Comparison of ENCODE assay signal across 9 cellular contexts in the genomic region with DNA sequence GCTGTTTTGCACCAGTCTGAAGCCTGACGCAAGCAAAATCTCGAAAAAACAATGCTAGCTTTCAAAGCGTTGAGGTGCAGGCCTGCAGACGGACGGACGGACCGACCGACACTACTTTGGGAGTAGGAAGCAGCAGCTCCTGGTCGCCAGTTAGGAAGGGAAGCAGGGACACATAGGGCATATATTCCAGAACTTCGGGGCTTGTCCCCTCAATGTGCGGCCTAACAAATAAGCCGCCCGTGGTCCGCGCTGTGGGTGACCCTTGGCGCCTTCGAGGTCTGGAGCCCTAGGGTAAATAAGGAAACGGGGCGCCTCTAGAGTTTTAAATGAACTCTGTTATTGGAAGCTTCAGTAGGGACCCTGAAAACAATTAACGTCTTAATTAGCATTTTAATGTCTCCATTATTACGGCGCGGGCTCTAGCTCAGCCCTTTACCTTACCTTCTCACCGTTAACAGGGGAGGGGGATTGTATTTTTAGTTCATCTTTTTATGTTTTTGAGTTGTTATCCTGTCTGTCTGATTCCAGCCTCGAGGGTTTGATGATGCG. TPM values are rescaled to one million over a fixed set of nuclear protein-coding genes. Genes with fewer than 3 reads are reported as not detected.
DNase-seq lines count a peak whose midpoint lies in the region; TF ChIP-seq lines count a peak whose summit lies in the region.
"Had no signal": no experiment of that assay in that cellular context is flagged by ENCODE, and none has a peak within 500 bp of the region (broad histone marks: within the 10 kb centered on the region; RNA-seq: fewer than 3 reads in every experiment).

No MANE protein-coding gene starts in this region.

- in situ Hi-C loops in KBM-7 (cut with MboI; ENCODE audit: low pct_unique_long_range_greater_than_20kb, low sequenced_read_pairs), result no loop called here

- peaks cover 17% of the 10 kb centered on the region for H3K79me2 ChIP-seq in ACC112 (ENCODE audit: control insufficient read depth, insufficient read depth, low read length, unreplicated experiment)

- H3K4me3 ChIP-seq in ACC112 (ENCODE audit: low read depth, low read length) (peak overlapping the region; percentile 94), MG63 (peak overlapping the region; percentile 97), dorsolateral prefrontal cortex (peak overlapping the region in 48 of 59 donors; percentile 6 to 67 (median 51)), muscle layer of duodenum (ENCODE audit: low read depth in 1 of 2, low read length in 2 of 2) (peak overlapping the region; percentile 5 to 78)

- TF ChIP-seq CTCF in dorsolateral prefrontal cortex (IDR thresholded peaks at IDR 0.05 in 54 of 56, conservative IDR thresholded peaks at IDR 0.05 in 2 of 56; ENCODE audit: low read depth in 1 of 56, partially characterized antibody in 56 of 56), result no peak

- intact Hi-C loops in dorsolateral prefrontal cortex (cut with DNase I) (loop anchor here in 1 of 2 donors (10.0 kb wide), 1 partner anchor 144 kb away; no protein-coding TSS in a partner anchor), posterior vena cava (cut with DNase I) (loop anchor here in 1 of 2 donors (10.0 kb wide), 1 partner anchor 64 kb away; no protein-coding TSS in a partner anchor)

- H3K36me3 ChIP-seq in ACC112 (ENCODE audit: insufficient read depth, low read length), result no peaks in the 10 kb centered on the region
- H3K36me3 ChIP-seq in MG63, result peaks cover 8% of the 10 kb centered on the region
- H3K36me3 ChIP-seq in muscle layer of duodenum (ENCODE audit: control insufficient read depth in 1 of 2, insufficient read depth in 2 of 2, low read length in 2 of 2), result peaks cover 0 to 3% of the 10 kb centered on the region in 2 donors

- H2AFZ ChIP-seq in ACC112 (ENCODE audit: low read length, unreplicated experiment), result no peak overlapping the region

- no peak overlapping the region for H3K27ac ChIP-seq in ACC112 (ENCODE audit: low read depth, low read length)
- peak overlapping the region in 47 of 59 donors; percentile 1 to 90 (median 69) for H3K27ac ChIP-seq in dorsolateral prefrontal cortex
- H3K27ac ChIP-seq in muscle layer of duodenum (ENCODE audit: low read length), result peak overlapping the region; percentile 63

- no peaks in the 10 kb centered on the region for H3K27me3 ChIP-seq in ACC112 (ENCODE audit: insufficient read depth, low read length)
- H3K27me3 ChIP-seq in MG63, result no peaks in the 10 kb centered on the region
- peaks cover 6 to 84% (median 73%) of the 10 kb centered on the region in 45 donors for H3K27me3 ChIP-seq in dorsolateral prefrontal cortex
- H3K27me3 ChIP-seq in muscle layer of duodenum (ENCODE audit: low read depth, low read length), result peaks cover 12% of the 10 kb centered on the region

- H3K9me3 ChIP-seq in MG63, result no peaks in the 10 kb centered on the region
- H3K9me3 ChIP-seq in muscle layer of duodenum (ENCODE audit: control insufficient read depth in 1 of 2, low read length in 2 of 2), result no peaks in the 10 kb centered on the region

- H3K4me1 ChIP-seq in ACC112 (ENCODE audit: control insufficient read depth, insufficient read depth, low read length, unreplicated experiment) (peaks cover 26% of the 10 kb centered on the region), muscle layer of duodenum (ENCODE audit: control insufficient read depth in 1 of 2, insufficient read depth in 2 of 2, low read length in 2 of 2) (peaks cover 0 to 9% of the 10 kb centered on the region in 2 donors)

- DNase-seq in MG63 (no peak), dorsolateral prefrontal cortex (no peak), KBM-7 (no peak), amniotic stem cell (lab: John Stamatoyannopoulos, UW) (no peak), posterior vena cava (ENCODE audit: low spot score) (no peak), COR-L47 (lab: John Stamatoyannopoulos, UW) (no peak)

RNA-seq across cellular contexts. Expression of a gene that starts 1.4 kb away (rescaled TPM):
- total RNA-seq in MG63 (2014; rRNA removed; shearing (Covaris generic); ENCODE audit: low replicate concordance), result 4.2 and 9.6 TPM in 2 replicates
- total RNA-seq in dorsolateral prefrontal cortex, result 1 to 10 TPM; 1.1 to 7.3 (median 3.6) TPM
- total RNA-seq in posterior vena cava, result 10 to 100 TPM in 1 of 2 donors, 1 to 10 TPM in 1; 9.9 to 11.3 TPM
- total RNA-seq: Daoy had no signal

Comparison
In these comparisons a context has a peak if more than half of its experiments do, and no peak if none do; other contexts are left out.
1. H3K4me3 ChIP-seq: peak in every context shown above with its lines; median percentile 97 in MG63; 94 in ACC112; 51 in dorsolateral prefrontal cortex; 42 in muscle layer of duodenum.